Comparison of ENCODE assay signal across 27 cellular contexts in the genomic region with DNA sequence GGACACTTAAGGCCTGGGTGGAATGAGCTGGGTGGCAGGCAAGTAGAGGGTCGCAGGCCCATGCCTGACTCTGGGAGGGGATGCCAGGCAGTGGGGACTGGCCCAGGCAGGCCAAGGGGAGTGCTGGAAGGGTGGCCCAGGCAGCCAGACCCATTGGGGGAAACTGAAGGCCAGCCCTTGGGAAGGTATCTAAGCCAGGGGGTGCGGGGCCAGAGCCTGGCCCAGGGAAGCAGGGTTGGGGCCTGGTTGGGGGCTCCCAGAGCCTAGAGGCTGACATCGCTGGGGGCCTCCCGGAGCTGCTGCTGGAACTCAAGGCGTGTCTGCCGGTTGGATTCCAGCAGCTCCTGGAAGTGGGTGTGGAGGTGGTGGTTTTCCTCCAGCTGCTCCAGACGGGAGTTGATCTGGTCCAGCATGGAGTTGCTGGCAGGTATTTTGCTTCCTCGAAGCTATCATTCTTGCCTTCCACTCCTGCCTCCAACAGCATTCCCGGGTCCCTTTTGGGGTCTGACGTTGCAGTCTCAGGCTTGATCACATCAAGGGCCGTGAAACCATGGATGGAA.
"Had no signal": no experiment of that assay in that cellular context is flagged by ENCODE, and none has a peak within 500 bp of the region (broad histone marks: within the 10 kb centered on the region; RNA-seq: fewer than 3 reads in every experiment).

No MANE protein-coding gene starts in this region.

- H3K27ac ChIP-seq: dorsolateral prefrontal cortex, epithelial cell of prostate, esophagus muscularis mucosa, foreskin keratinocyte, heart right ventricle, neutrophil, prostate gland, right atrium auricular region, testis, tibial artery had no signal

- ATAC-seq: foreskin keratinocyte; heart right ventricle; left lobe of liver; naive thymus-derived CD8-positive, alpha-beta T cell; sciatic nerve; stimulated activated memory B cell treated with anti-CD40 and anti-IgM and Interleukin-4, amounts not matched to agents 10 μg/mL and 1 μg/mL and 100 μg/mL, for 72 hours; stimulated activated naive CD8-positive, alpha-beta T cell treated with anti-CD3 and anti-CD28 coated beads, Interleukin-15, Interleukin-2, amounts not matched to agents 100 U/mL and 50 U/mL, for 24 hours had no signal

- H3K27me3 Mint-ChIP-seq: naive thymus-derived CD8-positive, alpha-beta T cell; stimulated activated memory B cell treated with anti-CD40 and anti-IgM and Interleukin-4, amounts not matched to agents 10 μg/mL and 1 μg/mL and 100 μg/mL, for 72 hours; type B pancreatic cell had no signal

- H3K27ac Mint-ChIP-seq: naive thymus-derived CD8-positive, alpha-beta T cell; nephron progenitor cell; stimulated activated memory B cell treated with anti-CD40 and anti-IgM and Interleukin-4, amounts not matched to agents 10 μg/mL and 1 μg/mL and 100 μg/mL, for 72 hours; type B pancreatic cell had no signal

- H3K36me3 ChIP-seq: esophagus muscularis mucosa, neutrophil, prostate gland, right atrium auricular region, tibial artery had no signal

- H3K27me3 ChIP-seq: dorsolateral prefrontal cortex, esophagus muscularis mucosa, foreskin keratinocyte, heart right ventricle, neutrophil, right atrium auricular region, testis, tibial artery had no signal

- H3K4me3 ChIP-seq: dorsolateral prefrontal cortex, esophagus muscularis mucosa, heart right ventricle, lung, prostate gland, right atrium auricular region, testis, tibial artery had no signal

- H3K9me3 ChIP-seq: esophagus muscularis mucosa, heart right ventricle, neutrophil, prostate gland, right atrium auricular region, testis, tibial artery had no signal

- DNase-seq: caudate nucleus; cerebellar nuclear complex; dorsolateral prefrontal cortex; effector CD4-positive, alpha-beta T cell; foreskin keratinocyte; glutamatergic neuron; heart right ventricle; hippocampal formation; mesendoderm; midbrain; naive thymus-derived CD8-positive, alpha-beta T cell; nephron progenitor cell; stimulated activated CD4-positive, alpha-beta T cell treated with anti-CD3 and anti-CD28 coated beads, Interleukin-4, amount 100 ng/mL, for 4 hours; stimulated activated naive CD8-positive, alpha-beta T cell treated with anti-CD3 and anti-CD28 coated beads, Interleukin-15, Interleukin-2, amounts not matched to agents 100 U/mL and 50 U/mL, for 24 hours; substantia nigra; testis; tibial artery had no signal

- H3K9me3 Mint-ChIP-seq: naive thymus-derived CD8-positive, alpha-beta T cell; nephron progenitor cell; stimulated activated memory B cell treated with anti-CD40 and anti-IgM and Interleukin-4, amounts not matched to agents 10 μg/mL and 1 μg/mL and 100 μg/mL, for 72 hours; type B pancreatic cell had no signal

- H3K4me3 Mint-ChIP-seq: naive thymus-derived CD8-positive, alpha-beta T cell; nephron progenitor cell; stimulated activated memory B cell treated with anti-CD40 and anti-IgM and Interleukin-4, amounts not matched to agents 10 μg/mL and 1 μg/mL and 100 μg/mL, for 72 hours; type B pancreatic cell had no signal

- H3K4me1 ChIP-seq: esophagus muscularis mucosa, foreskin keratinocyte, heart right ventricle, prostate gland, right atrium auricular region, testis, tibial artery had no signal
